25 cellular contexts compared by ENCODE assay signal in genomic region chr7:11650504-11650903, GRCh38.
"Had no signal": no experiment of that assay in that cellular context is flagged by ENCODE, and none has a peak within 500 bp of the region (broad histone marks: within the 10 kb centered on the region; RNA-seq: fewer than 3 reads in every experiment).

No MANE protein-coding gene starts in this region.

- H3K36me3 ChIP-seq: breast epithelium, colonic mucosa, left ventricle myocardium inferior, neural progenitor cell, sigmoid colon, stomach, transverse colon had no signal

- H3K9me3 ChIP-seq: breast epithelium, colonic mucosa, left ventricle myocardium inferior, sigmoid colon, stomach, transverse colon had no signal

- H3K4me3 ChIP-seq: breast epithelium, colonic mucosa, dorsolateral prefrontal cortex, left ventricle myocardium inferior, neural progenitor cell, sigmoid colon, smooth muscle cell, stomach, transverse colon had no signal

- H3K27me3 ChIP-seq: breast epithelium, colonic mucosa, dorsolateral prefrontal cortex, neural progenitor cell, sigmoid colon, stomach, transverse colon had no signal

- H3K4me1 ChIP-seq: breast epithelium, colonic mucosa, left ventricle myocardium inferior, neural progenitor cell, sigmoid colon, transverse colon had no signal

- H3K27ac ChIP-seq: breast epithelium, colonic mucosa, dorsolateral prefrontal cortex, left ventricle myocardium inferior, neural progenitor cell, sigmoid colon, stomach, transverse colon, VCaP had no signal

- ATAC-seq: activated CD4-positive, CD25-positive, alpha-beta regulatory T cell treated with anti-CD3 and anti-CD28 coated beads, Interleukin-2, amount 50 U/mL, for 24 hours; activated CD8-positive, alpha-beta memory T cell treated with anti-CD3 and anti-CD28 coated beads, Interleukin-2, amount 10 ng/mL, durations not matched to agents 7 days and 5 days; activated CD8-positive, alpha-beta T cell treated with anti-CD3 and anti-CD28 coated beads for 36 hours; effector memory CD8-positive, alpha-beta T cell; esophagus mucosa; naive thymus-derived CD8-positive, alpha-beta T cell; stimulated activated memory B cell treated with anti-CD40 and anti-IgM and Interleukin-4, amounts not matched to agents 10 μg/mL and 1 μg/mL and 100 μg/mL, for 72 hours had no signal

- DNase-seq: activated CD4-positive, alpha-beta T cell treated with anti-CD3 and anti-CD28 coated beads, Interleukin-2, amount 10 ng/mL, durations not matched to agents 24 days and 14 days; activated CD8-positive, alpha-beta memory T cell treated with anti-CD3 and anti-CD28 coated beads, Interleukin-2, amount 10 ng/mL, durations not matched to agents 7 days and 5 days; activated CD8-positive, alpha-beta T cell treated with anti-CD3 and anti-CD28 coated beads for 36 hours; activated gamma-delta T cell; activated naive CD4-positive, alpha-beta T cell treated with anti-CD3 and anti-CD28 coated beads, Interleukin-2, amount 50 U/mL, for 16 hours; activated T-cell treated with anti-CD3 and anti-CD28 coated beads for 4 hours; colonic mucosa; dorsolateral prefrontal cortex; effector memory CD8-positive, alpha-beta T cell; head of caudate nucleus; hypothalamus; left ventricle myocardium inferior; naive thymus-derived CD8-positive, alpha-beta T cell; retina; sigmoid colon; stimulated activated CD4-positive, alpha-beta T cell treated with anti-CD3 and anti-CD28 coated beads, Interleukin-15, amount 100 ng/mL, for 24 hours; stomach; transverse colon had no signal
